17 cellular contexts compared by ENCODE assay signal in genomic region chr6:149888659-149889058, GRCh38. TPM values are rescaled to one million over a fixed set of nuclear protein-coding genes. Genes with fewer than 3 reads are reported as not detected.
DNase-seq lines count a peak whose midpoint lies in the region; ATAC-seq and TF ChIP-seq lines count a peak whose summit lies in the region.
"Had no signal": no experiment of that assay in that cellular context is flagged by ENCODE, and none has a peak within 500 bp of the region (broad histone marks: within the 10 kb centered on the region; RNA-seq: fewer than 3 reads in every experiment).

No MANE protein-coding gene starts in this region.

- H3K9ac ChIP-seq in DND-41 (ENCODE audit: low read depth, low read length), result no peak overlapping the region
- H3K9ac ChIP-seq in adipocyte (ENCODE audit: low read length), result peak overlapping the region; percentile 3

- H3K27me3 Mint-ChIP-seq in activated T-helper 2 cell treated with anti-CD3 and anti-CD28 coated beads, Interferon-gamma antibody, Interleukin-2, Interleukin-4, amounts not matched to agents 10 μg/mL and 5 μg/mL and 100 μg/mL, durations not matched to agents 14 hours and 24 hours and 36 hours (ENCODE audit: low read depth), result peaks cover 24% of the 10 kb centered on the region

- intact Hi-C loops in activated T-helper 2 cell treated with anti-CD3 and anti-CD28 coated beads, Interferon-gamma antibody, Interleukin-2, Interleukin-4, amounts not matched to agents 10 μg/mL and 5 μg/mL and 100 μg/mL, durations not matched to agents 14 hours and 24 hours and 36 hours (cut with micrococcal nuclease), result no loop called here

- DNase-seq in DND-41, result no peak
- peak; percentile 74 for DNase-seq in MV-4-11 (lab: John Stamatoyannopoulos, UW)
- peak; percentile 38 for DNase-seq in adipocyte (ENCODE audit: low read depth)
- DNase-seq in left kidney (ENCODE audit: low read depth, low spot score), result peak; percentile 29
- DNase-seq in activated T-helper 2 cell treated with anti-CD3 and anti-CD28 coated beads, Interferon-gamma antibody, Interleukin-2, Interleukin-4, amounts not matched to agents 10 μg/mL and 5 μg/mL and 100 μg/mL, durations not matched to agents 14 hours and 24 hours and 36 hours (ENCODE audit: low spot score), result no peak
- no peak for DNase-seq in islet precursor cell
- no peak for DNase-seq in left lobe of liver (ENCODE audit: low spot score)
- DNase-seq: activated naive CD4-positive, alpha-beta T cell treated with anti-CD3 and anti-CD28 coated beads for 36 hours; BE2C; effector CD8-positive, alpha-beta T cell; kidney; MG63; OCI-M1; pancreas had no signal

- H3K36me3 Mint-ChIP-seq in activated T-helper 2 cell treated with anti-CD3 and anti-CD28 coated beads, Interferon-gamma antibody, Interleukin-2, Interleukin-4, amounts not matched to agents 10 μg/mL and 5 μg/mL and 100 μg/mL, durations not matched to agents 14 hours and 24 hours and 36 hours (ENCODE audit: low read depth), result no peaks in the 10 kb centered on the region

- H2AFZ ChIP-seq in DND-41 (ENCODE audit: low read depth, low read length), result no peak overlapping the region

- no peak for TF ChIP-seq CTCF in DND-41 (IDR thresholded peaks at IDR 0.05; ENCODE audit: borderline replicate concordance, extremely low read depth, low read length, poor library complexity, severe bottlenecking)

- H3K4me2 ChIP-seq in DND-41 (ENCODE audit: insufficient read depth, low read length), result no peak overlapping the region

- no peak overlapping the region for H3K27ac Mint-ChIP-seq in activated T-helper 2 cell treated with anti-CD3 and anti-CD28 coated beads, Interferon-gamma antibody, Interleukin-2, Interleukin-4, amounts not matched to agents 10 μg/mL and 5 μg/mL and 100 μg/mL, durations not matched to agents 14 hours and 24 hours and 36 hours
- H3K27ac Mint-ChIP-seq: activated naive CD4-positive, alpha-beta T cell treated with anti-CD3 and anti-CD28 coated beads for 36 hours had no signal

- no peaks in the 10 kb centered on the region for H3K9me3 Mint-ChIP-seq in activated T-helper 2 cell treated with anti-CD3 and anti-CD28 coated beads, Interferon-gamma antibody, Interleukin-2, Interleukin-4, amounts not matched to agents 10 μg/mL and 5 μg/mL and 100 μg/mL, durations not matched to agents 14 hours and 24 hours and 36 hours
- H3K9me3 Mint-ChIP-seq: activated naive CD4-positive, alpha-beta T cell treated with anti-CD3 and anti-CD28 coated beads for 36 hours had no signal

- H3K36me3 ChIP-seq in DND-41 (ENCODE audit: insufficient read depth, low read length) (no peaks in the 10 kb centered on the region), adipocyte (ENCODE audit: control insufficient read depth, insufficient read depth, low read length, severe bottlenecking) (no peaks in the 10 kb centered on the region)
- H3K36me3 ChIP-seq: BE2C, pancreas had no signal

- 0 out of 2 replicates have a peak, but pooled peaks cover 5% of the 10 kb centered on the region for H3K4me1 ChIP-seq in DND-41 (ENCODE audit: insufficient read depth, low read length)
- peaks cover 45% of the 10 kb centered on the region for H3K4me1 ChIP-seq in adipocyte (ENCODE audit: control insufficient read depth, insufficient read depth, low read length)
- H3K4me1 ChIP-seq: BE2C, pancreas had no signal

- H3K27ac ChIP-seq in DND-41 (ENCODE audit: low read length), result no peak overlapping the region
- H3K27ac ChIP-seq: pancreas had no signal

- H3K27me3 ChIP-seq in DND-41 (ENCODE audit: insufficient read depth, low read length, poor library complexity), result no peaks in the 10 kb centered on the region
- no peaks in the 10 kb centered on the region for H3K27me3 ChIP-seq in adipocyte (replicated peaks; ENCODE audit: control insufficient read depth, insufficient read depth, low read length)
- H3K27me3 ChIP-seq: MG63, pancreas had no signal

- H4K20me1 ChIP-seq in DND-41 (ENCODE audit: insufficient read depth, low read length), result no peaks in the 10 kb centered on the region

- no peak overlapping the region for H3K4me3 ChIP-seq in DND-41 (ENCODE audit: low read depth in 1 of 2, low read length in 2 of 2)
- no peak overlapping the region for H3K4me3 ChIP-seq in adipocyte (ENCODE audit: low read length)
- H3K4me3 ChIP-seq: MG63, pancreas had no signal

- no peak overlapping the region for H3K4me3 Mint-ChIP-seq in activated T-helper 2 cell treated with anti-CD3 and anti-CD28 coated beads, Interferon-gamma antibody, Interleukin-2, Interleukin-4, amounts not matched to agents 10 μg/mL and 5 μg/mL and 100 μg/mL, durations not matched to agents 14 hours and 24 hours and 36 hours (ENCODE audit: low read depth)
- H3K4me3 Mint-ChIP-seq: activated naive CD4-positive, alpha-beta T cell treated with anti-CD3 and anti-CD28 coated beads for 36 hours had no signal

- peaks cover 26% of the 10 kb centered on the region for H3K4me1 Mint-ChIP-seq in activated T-helper 2 cell treated with anti-CD3 and anti-CD28 coated beads, Interferon-gamma antibody, Interleukin-2, Interleukin-4, amounts not matched to agents 10 μg/mL and 5 μg/mL and 100 μg/mL, durations not matched to agents 14 hours and 24 hours and 36 hours (ENCODE audit: low read depth)

- H3K9me3 ChIP-seq in DND-41 (ENCODE audit: insufficient read depth, low read length, severe bottlenecking) (no peaks in the 10 kb centered on the region), adipocyte (ENCODE audit: control insufficient read depth, low read length) (no peaks in the 10 kb centered on the region)
- H3K9me3 ChIP-seq: BE2C, MG63, pancreas had no signal

- peak; percentile 40; the same call in 2 of the 3 replicates for ATAC-seq in DND-41 (ENCODE audit: insufficient read depth, low read depth)
- no peak for ATAC-seq in HG03097 (IDR thresholded peaks at IDR 0.05; ENCODE audit: low FRiP score, unreplicated experiment)
- no peak for ATAC-seq in left lobe of liver
- ATAC-seq: pancreas had no signal

- no peaks in the 10 kb centered on the region for H3K79me2 ChIP-seq in DND-41 (ENCODE audit: insufficient read depth, low read length)

RNA-seq across cellular contexts. Expression of gene RAET1E, which starts 9.3 kb away (rescaled TPM):
- not detected in 2 replicates for total RNA-seq in activated T-helper 2 cell treated with anti-CD3 and anti-CD28 coated beads, Interferon-gamma antibody, Interleukin-2, Interleukin-4, amounts not matched to agents 10 μg/mL and 5 μg/mL and 100 μg/mL, durations not matched to agents 14 hours and 24 hours and 36 hours
- not detected for total RNA-seq in left lobe of liver
- total RNA-seq: activated naive CD4-positive, alpha-beta T cell treated with anti-CD3 and anti-CD28 coated beads for 36 hours; glomerular endothelial cell; mononuclear cell had no signal

RNA-seq across cellular contexts. Expression of gene LRP11, which starts 24.5 kb away (rescaled TPM):
- total RNA-seq in activated T-helper 2 cell treated with anti-CD3 and anti-CD28 coated beads, Interferon-gamma antibody, Interleukin-2, Interleukin-4, amounts not matched to agents 10 μg/mL and 5 μg/mL and 100 μg/mL, durations not matched to agents 14 hours and 24 hours and 36 hours, result 3.6 and 4.3 TPM in 2 replicates
- total RNA-seq in left lobe of liver, result 11.1 TPM

RNA-seq across cellular contexts. Expression of gene RAET1G, which starts 34.3 kb away (rescaled TPM):
- total RNA-seq in activated T-helper 2 cell treated with anti-CD3 and anti-CD28 coated beads, Interferon-gamma antibody, Interleukin-2, Interleukin-4, amounts not matched to agents 10 μg/mL and 5 μg/mL and 100 μg/mL, durations not matched to agents 14 hours and 24 hours and 36 hours, result not detected in 2 replicates
- not detected for total RNA-seq in left lobe of liver
- total RNA-seq: activated naive CD4-positive, alpha-beta T cell treated with anti-CD3 and anti-CD28 coated beads for 36 hours; mononuclear cell had no signal

RNA-seq across cellular contexts. Expression of gene ULBP2, which starts 53.2 kb away (rescaled TPM):
- total RNA-seq in activated T-helper 2 cell treated with anti-CD3 and anti-CD28 coated beads, Interferon-gamma antibody, Interleukin-2, Interleukin-4, amounts not matched to agents 10 μg/mL and 5 μg/mL and 100 μg/mL, durations not matched to agents 14 hours and 24 hours and 36 hours, result 0.14 and 0.18 TPM in 2 replicates
- 0.18 TPM for total RNA-seq in left lobe of liver

Comparison
In these comparisons a context has a peak if more than half of its experiments do, and no peak if none do; other contexts are left out.
1. DNase-seq: peak in MV-4-11 (single experiment), adipocyte (single experiment) and left kidney (single experiment); none in DND-41 (single experiment), activated T-helper 2 cell treated with anti-CD3 and anti-CD28 coated beads, Interferon-gamma antibody, Interleukin-2, Interleukin-4, amounts not matched to agents 10 μg/mL and 5 μg/mL and 100 μg/mL, durations not matched to agents 14 hours and 24 hours and 36 hours (single experiment), islet precursor cell (single experiment) and left lobe of liver (single experiment).